Comparison of ENCODE assay signal across 8 cellular contexts in the genomic region with DNA sequence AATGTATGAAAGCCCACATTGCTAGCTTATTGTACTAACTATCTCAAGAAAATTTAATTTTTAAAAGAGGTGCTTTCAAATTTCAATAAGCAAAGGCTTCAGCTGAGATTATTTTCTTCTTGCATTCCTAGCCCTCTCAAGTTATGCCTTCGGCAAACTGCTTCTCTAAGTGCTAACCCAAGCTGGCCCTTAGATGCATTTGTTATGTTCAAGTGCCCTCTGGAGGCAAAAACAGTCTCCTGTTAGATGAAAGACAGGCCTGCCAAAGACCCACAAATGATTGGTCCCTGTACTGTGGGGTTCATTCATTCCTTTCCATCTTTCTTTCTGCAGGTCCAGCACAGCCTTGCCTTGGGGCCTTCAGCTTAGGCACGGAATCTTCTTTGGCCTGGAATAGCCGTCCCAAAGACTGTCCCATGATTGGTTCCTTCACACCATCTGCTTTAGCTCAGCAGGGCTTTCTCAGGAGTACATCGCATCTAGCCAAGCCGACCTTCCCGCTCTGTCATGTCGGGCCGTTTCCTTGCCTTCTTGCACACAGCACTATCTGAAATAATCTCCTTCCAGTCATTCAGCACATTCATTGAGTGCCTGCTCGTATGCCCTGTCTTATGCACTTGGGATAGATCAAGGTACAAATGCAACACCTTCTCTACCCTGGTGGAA. TPM values are rescaled to one million over a fixed set of nuclear protein-coding genes. Genes with fewer than 3 reads are reported as not detected.
DNase-seq lines count a peak whose midpoint lies in the region; ATAC-seq and TF ChIP-seq lines count a peak whose summit lies in the region.

No MANE protein-coding gene starts in this region.

- H3K4me1 ChIP-seq in mucosa of descending colon (ENCODE audit: low read depth): no peaks in the 10 kb centered on the region

- H3K4me3 Mint-ChIP-seq in central memory CD8-positive, alpha-beta T cell: peak overlapping the region; percentile 80

- TF ChIP-seq CTCF in mucosa of descending colon (IDR thresholded peaks at IDR 0.05): no peak

- ATAC-seq in GM19468 (IDR thresholded peaks at IDR 0.05; ENCODE audit: extremely low read depth, unreplicated experiment) (peak; percentile 79), HG03442 (IDR thresholded peaks at IDR 0.05; ENCODE audit: unreplicated experiment) (peak; percentile 79), mucosa of descending colon (peak; percentile 55)
- peak; percentile 29 for ATAC-seq in central memory CD8-positive, alpha-beta T cell (replicated peaks; ENCODE audit: extremely low read depth, poor library complexity, severe bottlenecking)

- H3K9me3 Mint-ChIP-seq in central memory CD8-positive, alpha-beta T cell: peaks cover 5% of the 10 kb centered on the region

- peaks cover 23% of the 10 kb centered on the region for H3K4me1 Mint-ChIP-seq in central memory CD8-positive, alpha-beta T cell

- peak overlapping the region; percentile 91 for H3K27ac Mint-ChIP-seq in central memory CD8-positive, alpha-beta T cell (ENCODE audit: low read depth)

- no peaks in the 10 kb centered on the region for H3K36me3 ChIP-seq in mucosa of descending colon (ENCODE audit: low read depth)

- peaks cover 2% of the 10 kb centered on the region for H3K36me3 Mint-ChIP-seq in central memory CD8-positive, alpha-beta T cell (ENCODE audit: insufficient read depth)

- no peak overlapping the region for H3K4me3 ChIP-seq in mucosa of descending colon

- DNase-seq in NCI-H82 (lab: John Stamatoyannopoulos, UW): peak; percentile 86
- no peak for DNase-seq in NCI-H82 treated with DMSO at 0.1 percent for 48 hours (lab: John Stamatoyannopoulos, UW; ENCODE audit: unreplicated experiment)
- DNase-seq in RPMI7951 (ENCODE audit: low read depth): peak; percentile 75
- no peak for DNase-seq in central memory CD8-positive, alpha-beta T cell (ENCODE audit: low spot score in 2 of 2)
- DNase-seq in mucosa of descending colon: peak in 1 of 3 donors; percentile 58
- no peak for DNase-seq in NCI-H187 treated with DMSO at 0.1 percent for 48 hours (lab: John Stamatoyannopoulos, UW)

- intact Hi-C loops in mucosa of descending colon (cut with DNase I, micrococcal nuclease): no loop called here

- no peaks in the 10 kb centered on the region for H3K9me3 ChIP-seq in mucosa of descending colon

- peaks cover 4% of the 10 kb centered on the region for H3K27me3 Mint-ChIP-seq in central memory CD8-positive, alpha-beta T cell

RNA-seq across cellular contexts. Expression of gene TPTE2, which starts 26.4 kb away (rescaled TPM):
- not detected in 2 replicates for total RNA-seq in RPMI7951 (2014; rRNA removed; shearing (Covaris generic))
- not detected for total RNA-seq in mucosa of descending colon

RNA-seq across cellular contexts. Expression of gene MPHOSPH8, which starts 45.7 kb away (rescaled TPM):
- total RNA-seq in RPMI7951 (2014; rRNA removed; shearing (Covaris generic)): 5.3 and 5.4 TPM in 2 replicates
- 10 to 100 TPM; 27.2 to 65.0 (median 33.5) TPM for total RNA-seq in mucosa of descending colon

Comparison
In these comparisons a context has a peak if more than half of its experiments do, and no peak if none do; other contexts are left out.
1. DNase-seq: peak in NCI-H82 (single experiment) and RPMI7951 (single experiment); none in NCI-H82 treated with DMSO at 0.1 percent for 48 hours (single experiment), central memory CD8-positive, alpha-beta T cell (0 of 2) and NCI-H187 treated with DMSO at 0.1 percent for 48 hours (single experiment).
2. ATAC-seq: peak in every context shown above with its lines; median percentile 79 in GM19468; 79 in HG03442; 55 in mucosa of descending colon; 29 in central memory CD8-positive, alpha-beta T cell.